ENCODE assay signal across 3 cellular contexts in the genomic region with DNA sequence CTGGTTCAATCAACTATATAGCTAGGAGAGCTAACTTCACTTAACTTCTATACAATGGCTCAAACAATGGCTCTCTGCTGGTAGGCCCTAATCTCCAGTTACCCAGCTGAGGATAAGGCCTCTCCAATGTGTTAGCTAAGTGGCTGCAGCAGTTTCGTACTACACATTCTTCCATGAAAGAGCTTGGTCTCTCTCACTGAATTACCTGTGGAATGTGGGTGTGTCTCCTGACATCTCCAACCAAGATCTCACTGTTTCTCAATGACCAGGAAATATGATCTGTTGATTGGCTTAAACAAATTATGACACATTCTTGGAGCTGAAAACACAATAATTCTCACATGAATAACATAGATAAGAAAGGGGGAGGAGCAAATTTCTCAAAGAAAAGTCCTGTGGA.
TF ChIP-seq lines count a peak whose summit lies in the region.

No MANE protein-coding gene starts in this region.

TF ChIP-seq in A549, 52 proteins besides CTCF, POLR2A, EP300 and RAD21 (continued from another document):
- TF ChIP-seq, protein P1, sequence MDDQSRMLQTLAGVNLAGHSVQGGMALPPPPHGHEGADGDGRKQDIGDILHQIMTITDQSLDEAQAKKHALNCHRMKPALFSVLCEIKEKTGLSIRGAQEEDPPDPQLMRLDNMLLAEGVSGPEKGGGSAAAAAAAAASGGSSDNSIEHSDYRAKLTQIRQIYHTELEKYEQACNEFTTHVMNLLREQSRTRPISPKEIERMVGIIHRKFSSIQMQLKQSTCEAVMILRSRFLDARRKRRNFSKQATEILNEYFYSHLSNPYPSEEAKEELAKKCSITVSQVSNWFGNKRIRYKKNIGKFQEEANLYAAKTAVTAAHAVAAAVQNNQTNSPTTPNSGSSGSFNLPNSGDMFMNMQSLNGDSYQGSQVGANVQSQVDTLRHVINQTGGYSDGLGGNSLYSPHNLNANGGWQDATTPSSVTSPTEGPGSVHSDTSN (IDR thresholded peaks at IDR 0.05): no peak
- TF ChIP-seq HOXB5 (CRISPR knock-in tag; IDR thresholded peaks at IDR 0.05): no peak
- no peak for TF ChIP-seq TFCP2L1 (CRISPR knock-in tag; IDR thresholded peaks at IDR 0.05)
- no peak for TF ChIP-seq JUN (IDR thresholded peaks at IDR 0.05)
TF ChIP-seq in A549: peak in this region for 0.

TF ChIP-seq in Ishikawa, 13 proteins besides CTCF, POLR2A, EP300 and RAD21 (continued from another document):
- TF ChIP-seq, protein P2, sequence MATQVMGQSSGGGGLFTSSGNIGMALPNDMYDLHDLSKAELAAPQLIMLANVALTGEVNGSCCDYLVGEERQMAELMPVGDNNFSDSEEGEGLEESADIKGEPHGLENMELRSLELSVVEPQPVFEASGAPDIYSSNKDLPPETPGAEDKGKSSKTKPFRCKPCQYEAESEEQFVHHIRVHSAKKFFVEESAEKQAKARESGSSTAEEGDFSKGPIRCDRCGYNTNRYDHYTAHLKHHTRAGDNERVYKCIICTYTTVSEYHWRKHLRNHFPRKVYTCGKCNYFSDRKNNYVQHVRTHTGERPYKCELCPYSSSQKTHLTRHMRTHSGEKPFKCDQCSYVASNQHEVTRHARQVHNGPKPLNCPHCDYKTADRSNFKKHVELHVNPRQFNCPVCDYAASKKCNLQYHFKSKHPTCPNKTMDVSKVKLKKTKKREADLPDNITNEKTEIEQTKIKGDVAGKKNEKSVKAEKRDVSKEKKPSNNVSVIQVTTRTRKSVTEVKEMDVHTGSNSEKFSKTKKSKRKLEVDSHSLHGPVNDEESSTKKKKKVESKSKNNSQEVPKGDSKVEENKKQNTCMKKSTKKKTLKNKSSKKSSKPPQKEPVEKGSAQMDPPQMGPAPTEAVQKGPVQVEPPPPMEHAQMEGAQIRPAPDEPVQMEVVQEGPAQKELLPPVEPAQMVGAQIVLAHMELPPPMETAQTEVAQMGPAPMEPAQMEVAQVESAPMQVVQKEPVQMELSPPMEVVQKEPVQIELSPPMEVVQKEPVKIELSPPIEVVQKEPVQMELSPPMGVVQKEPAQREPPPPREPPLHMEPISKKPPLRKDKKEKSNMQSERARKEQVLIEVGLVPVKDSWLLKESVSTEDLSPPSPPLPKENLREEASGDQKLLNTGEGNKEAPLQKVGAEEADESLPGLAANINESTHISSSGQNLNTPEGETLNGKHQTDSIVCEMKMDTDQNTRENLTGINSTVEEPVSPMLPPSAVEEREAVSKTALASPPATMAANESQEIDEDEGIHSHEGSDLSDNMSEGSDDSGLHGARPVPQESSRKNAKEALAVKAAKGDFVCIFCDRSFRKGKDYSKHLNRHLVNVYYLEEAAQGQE (IDR thresholded peaks at IDR 0.05; ENCODE audit: low read depth): no peak
- TF ChIP-seq YY1 (IDR thresholded peaks at IDR 0.05; ENCODE audit: low read depth) (peak; percentile 51; the same call in 1 of the 2 replicates), CREB1 (IDR thresholded peaks at IDR 0.05; ENCODE audit: low read depth) (no peak), ZBTB7A (IDR thresholded peaks at IDR 0.05; ENCODE audit: low read depth) (no peak), TEAD4 (IDR thresholded peaks at IDR 0.05) (peak; percentile 99), NFIC (IDR thresholded peaks at IDR 0.05) (peak; percentile 99), TAF1 (IDR thresholded peaks at IDR 0.05; ENCODE audit: low read depth) (peak; percentile 37; the same call in 1 of the 2 replicates), TCF12 (IDR thresholded peaks at IDR 0.05; ENCODE audit: low read depth) (peak; percentile 98), EGR1 (IDR thresholded peaks at IDR 0.05) (no peak)
- TF ChIP-seq, protein P3, sequence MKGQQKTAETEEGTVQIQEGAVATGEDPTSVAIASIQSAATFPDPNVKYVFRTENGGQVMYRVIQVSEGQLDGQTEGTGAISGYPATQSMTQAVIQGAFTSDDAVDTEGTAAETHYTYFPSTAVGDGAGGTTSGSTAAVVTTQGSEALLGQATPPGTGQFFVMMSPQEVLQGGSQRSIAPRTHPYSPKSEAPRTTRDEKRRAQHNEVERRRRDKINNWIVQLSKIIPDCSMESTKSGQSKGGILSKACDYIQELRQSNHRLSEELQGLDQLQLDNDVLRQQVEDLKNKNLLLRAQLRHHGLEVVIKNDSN (IDR thresholded peaks at IDR 0.05): peak; percentile 32; the same call in 1 of the 2 replicates
- TF ChIP-seq, protein P4, sequence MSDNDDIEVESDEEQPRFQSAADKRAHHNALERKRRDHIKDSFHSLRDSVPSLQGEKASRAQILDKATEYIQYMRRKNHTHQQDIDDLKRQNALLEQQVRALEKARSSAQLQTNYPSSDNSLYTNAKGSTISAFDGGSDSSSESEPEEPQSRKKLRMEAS (IDR thresholded peaks at IDR 0.05): peak; percentile 56; the same call in 1 of the 2 replicates

TF ChIP-seq in H1, 55 proteins besides CTCF, POLR2A, EP300 and RAD21 (continued from another document):
- TF ChIP-seq CBX8 (IDR thresholded peaks at IDR 0.05; ENCODE audit: borderline replicate concordance, low read depth, low read length): no peak
- TF ChIP-seq EZH2 (IDR thresholded peaks at IDR 0.05; ENCODE audit: low read depth, low read length, severe bottlenecking): no peak
- TF ChIP-seq YY1 (IDR thresholded peaks at IDR 0.05; ENCODE audit: low read depth, low read length): no peak
- TF ChIP-seq HDAC2 (IDR thresholded peaks at IDR 0.05; ENCODE audit: borderline replicate concordance in 1 of 2, low read depth in 2 of 2, low read length in 2 of 2): no peak
- no peak for TF ChIP-seq GTF2F1 (IDR thresholded peaks at IDR 0.05; ENCODE audit: borderline replicate concordance, low read depth, low read length)
- TF ChIP-seq CTBP2 (IDR thresholded peaks at IDR 0.05; ENCODE audit: borderline replicate concordance, insufficient read depth, insufficient read length, low read length): no peak
- no peak for TF ChIP-seq RBBP5 (IDR thresholded peaks at IDR 0.05; ENCODE audit: borderline replicate concordance, low read depth, low read length)
- TF ChIP-seq BRCA1 (IDR thresholded peaks at IDR 0.05; ENCODE audit: low read depth, low read length): no peak
